Comparison of ENCODE assay signal across 1 cellular context in genomic region chr12:6104027-6104426, GRCh38.
TF ChIP-seq lines count a peak whose summit lies in the region.

No MANE protein-coding gene starts in this region.

TF ChIP-seq in IMR-90, 13 proteins besides CTCF, POLR2A, EP300 and RAD21 (continued from another document):
- no peak for TF ChIP-seq USF2 (IDR thresholded peaks at IDR 0.05; ENCODE audit: low read depth, low read length)
